12 cellular contexts compared by ENCODE assay signal in the genomic region with DNA sequence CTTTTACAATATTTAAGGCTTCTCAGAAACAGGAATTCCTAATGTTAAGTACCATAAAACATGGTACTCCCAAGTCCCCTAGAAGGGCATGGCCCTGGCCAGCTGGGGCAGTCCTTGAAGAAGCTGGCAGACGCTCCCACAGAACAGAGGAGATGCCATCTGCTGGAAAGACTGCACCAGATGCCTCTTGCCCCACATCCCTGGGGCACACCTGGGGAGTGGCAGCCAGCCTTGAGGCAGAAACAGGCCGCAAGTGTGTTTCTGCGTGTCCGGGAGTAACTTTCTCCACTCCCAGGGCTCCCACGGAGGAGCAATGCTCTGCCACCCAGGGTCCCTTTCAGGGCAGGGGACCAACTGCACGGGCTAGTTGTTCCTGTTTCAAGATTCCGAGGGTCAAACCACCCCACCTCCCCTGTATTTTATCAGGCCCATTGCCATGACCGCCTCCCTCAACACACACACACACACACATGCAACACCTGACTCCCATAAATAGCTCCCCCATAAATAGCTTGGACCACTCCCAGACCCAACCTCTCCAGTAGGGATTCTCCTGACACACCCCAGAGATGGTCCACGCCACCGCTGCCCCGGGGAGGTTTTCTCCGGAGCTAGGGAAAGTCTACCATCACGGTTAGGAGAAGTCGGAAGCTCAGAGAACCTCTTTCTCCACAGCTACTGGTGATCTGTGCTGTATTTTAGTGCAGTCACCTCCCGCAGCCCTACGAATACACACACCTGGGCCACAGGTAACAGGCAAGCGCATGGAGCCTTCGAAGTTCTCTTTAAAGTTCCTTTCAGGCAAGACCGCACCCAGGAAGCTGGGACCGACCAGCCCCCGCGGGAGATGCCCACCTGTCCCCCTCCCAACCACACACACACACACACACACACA. TPM values are rescaled to one million over a fixed set of nuclear protein-coding genes. Genes with fewer than 3 reads are reported as not detected.
DNase-seq lines count a peak whose midpoint lies in the region; ATAC-seq and TF ChIP-seq lines count a peak whose summit lies in the region.
"Had no signal": no experiment of that assay in that cellular context is flagged by ENCODE, and none has a peak within 500 bp of the region (broad histone marks: within the 10 kb centered on the region; RNA-seq: fewer than 3 reads in every experiment).

No MANE protein-coding gene starts in this region.

- CTCF ChIA-PET in Panc1 (lab: Charles Lee), result interaction anchor here (1.9 kb wide), 1 partner anchor 177 kb away, joined by 7 read pairs; no protein-coding TSS in a partner anchor

- TF ChIP-seq POLR2A in gastrocnemius medialis (IDR thresholded peaks at IDR 0.05), result no peak

- H3K27me3 Mint-ChIP-seq in activated naive CD8-positive, alpha-beta T cell treated with anti-CD3 and anti-CD28 coated beads for 36 hours, result peaks cover 27% of the 10 kb centered on the region

- TF ChIP-seq CTCF in GM06990 (IDR thresholded peaks at IDR 0.05; ENCODE audit: insufficient read depth, low read length, poor library complexity, severe bottlenecking), result no peak
- no peak for TF ChIP-seq CTCF in Panc1 (IDR thresholded peaks at IDR 0.05)
- no peak for TF ChIP-seq CTCF in gastrocnemius medialis (IDR thresholded peaks at IDR 0.05 in 4 of 5, conservative IDR thresholded peaks at IDR 0.05 in 1 of 5)

- no peaks in the 10 kb centered on the region for H3K4me1 Mint-ChIP-seq in activated naive CD8-positive, alpha-beta T cell treated with anti-CD3 and anti-CD28 coated beads for 36 hours
- H3K4me1 Mint-ChIP-seq: activated B cell treated with CpG ODN at 0.5 μM for 24 hours; central memory CD8-positive, alpha-beta T cell had no signal

- no peak overlapping the region for H3K27ac Mint-ChIP-seq in activated naive CD8-positive, alpha-beta T cell treated with anti-CD3 and anti-CD28 coated beads for 36 hours
- H3K27ac Mint-ChIP-seq: activated B cell treated with CpG ODN at 0.5 μM for 24 hours had no signal

- H3K9me3 Mint-ChIP-seq in activated naive CD8-positive, alpha-beta T cell treated with anti-CD3 and anti-CD28 coated beads for 36 hours, result no peaks in the 10 kb centered on the region
- H3K9me3 Mint-ChIP-seq: activated B cell treated with CpG ODN at 0.5 μM for 24 hours; central memory CD8-positive, alpha-beta T cell had no signal

- H3K27ac ChIP-seq in Panc1 (ENCODE audit: low read length) (no peak overlapping the region), gastrocnemius medialis (peak overlapping the region in 2 of 4 donors; percentile 57 to 75)
- H3K27ac ChIP-seq: neutrophil had no signal

- DNase-seq in GM06990 (ENCODE audit: extremely low read depth, insufficient read length), result peak; percentile 3
- no peak for DNase-seq in Panc1 (ENCODE audit: low read depth, low spot score)
- DNase-seq in globus pallidus (ENCODE audit: low spot score), result peak; percentile 66
- DNase-seq in gastrocnemius medialis, result peak in 1 of 2 donors; percentile 43
- DNase-seq in activated naive CD8-positive, alpha-beta T cell treated with anti-CD3 and anti-CD28 coated beads for 36 hours, result no peak
- no peak for DNase-seq in AG20443 (ENCODE audit: low spot score)
- DNase-seq: activated B cell treated with CpG ODN at 0.5 μM for 24 hours, MM.1S had no signal

- H3K9me3 ChIP-seq in Panc1 (ENCODE audit: control insufficient read depth, insufficient read depth, low read depth, low read length), result no peaks in the 10 kb centered on the region
- no peaks in the 10 kb centered on the region for H3K9me3 ChIP-seq in gastrocnemius medialis
- H3K9me3 ChIP-seq: neutrophil had no signal

- intact Hi-C loops in Panc1 (cut with micrococcal nuclease; ENCODE audit: unreplicated experiment), result loop anchor here (2.0 to 5.0 kb wide), 3 partner anchors 155 to 695 kb away; no protein-coding TSS in a partner anchor
- intact Hi-C loops in gastrocnemius medialis (cut with DNase I; ENCODE audit: low total_unique reads), result loop anchor here (1.0 to 5.0 kb wide), 5 partner anchors 110 to 695 kb away; a partner anchor contains a TSS

- BruUV-seq in Panc1 (replicated peaks; lab: Mats Ljungman, UMichigan), result no TSS peak

- H3K4me1 ChIP-seq in Panc1 (ENCODE audit: control insufficient read depth, insufficient read depth, low read length), result no peaks in the 10 kb centered on the region
- H3K4me1 ChIP-seq in gastrocnemius medialis, result no peaks in the 10 kb centered on the region

- H3K36me3 ChIP-seq in GM06990 (ENCODE audit: control insufficient read depth, insufficient read depth, low read length) (no peaks in the 10 kb centered on the region), Panc1 (ENCODE audit: control insufficient read depth, insufficient read depth, low read length) (no peaks in the 10 kb centered on the region), gastrocnemius medialis (no peaks in the 10 kb centered on the region)
- H3K36me3 ChIP-seq: neutrophil had no signal

- H3K27me3 ChIP-seq in GM06990 (replicated peaks; ENCODE audit: control insufficient read depth, insufficient read depth, low read length) (no peaks in the 10 kb centered on the region; the same call in 1 of the 2 replicates), Panc1 (ENCODE audit: control insufficient read depth, insufficient read depth, low read length) (peaks cover 2% of the 10 kb centered on the region; the same call in 1 of the 2 replicates), gastrocnemius medialis (no peaks in the 10 kb centered on the region)

- in situ Hi-C loops in Panc1 (cut with HindIII; ENCODE audit: low pct_unique_long_range_greater_than_20kb, low sequenced_read_pairs) (no loop called here), gastrocnemius medialis (cut with MboI; ENCODE audit: low sequenced_read_pairs in 4 of 4) (loop anchor here in 2 of 4 donors (25.0 kb wide), 2 partner anchors 285 to 685 kb away; no protein-coding TSS in a partner anchor)

- POLR2A ChIA-PET in Panc1 (lab: Charles Lee), result interaction anchor here (0.5 kb wide), 1 partner anchor 859 kb away, joined by 5 read pairs; no protein-coding TSS in a partner anchor

- 0 out of 2 replicates have a peak, but pooled peaks have one; percentile 43 for ATAC-seq in Panc1
- ATAC-seq in gastrocnemius medialis, result peak; percentile 9 to 32
- no peak for ATAC-seq in HG03432 (IDR thresholded peaks at IDR 0.05; ENCODE audit: unreplicated experiment)
- no peak for ATAC-seq in GM18517 (IDR thresholded peaks at IDR 0.05; ENCODE audit: unreplicated experiment)

- no peak overlapping the region for H3K4me3 Mint-ChIP-seq in activated naive CD8-positive, alpha-beta T cell treated with anti-CD3 and anti-CD28 coated beads for 36 hours
- H3K4me3 Mint-ChIP-seq: activated B cell treated with CpG ODN at 0.5 μM for 24 hours; central memory CD8-positive, alpha-beta T cell had no signal

- H3K4me3 ChIP-seq in GM06990 (replicated peaks; ENCODE audit: low read depth, low read length), result no peak overlapping the region
- H3K4me3 ChIP-seq in Panc1 (ENCODE audit: low read depth in 2 of 2, low read length in 2 of 2), result peak overlapping the region in 1 of 2 experiments; percentile 29; a peak in 3 of 4 replicates
- H3K4me3 ChIP-seq in gastrocnemius medialis, result peak overlapping the region; percentile 16 to 64 (median 55)

- H3K36me3 Mint-ChIP-seq in activated naive CD8-positive, alpha-beta T cell treated with anti-CD3 and anti-CD28 coated beads for 36 hours, result no peaks in the 10 kb centered on the region

RNA-seq across cellular contexts. Expression of a gene that starts 1.5 kb away (rescaled TPM):
- total RNA-seq in Panc1 (2021; ENCODE audit: unreplicated experiment) (15.6 TPM), gastrocnemius medialis (10 to 100 TPM in 3 of 4 donors, 1 to 10 TPM in 1; 5.8 to 33.8 (median 25.3) TPM)
- polyA plus RNA-seq in Panc1 (2012; ENCODE audit: insufficient read length), result 11.3 TPM
- under 1 TPM in 1 of 2 experiments, not detected in 1; 0.12 TPM for total RNA-seq in activated naive CD8-positive, alpha-beta T cell treated with anti-CD3 and anti-CD28 coated beads for 36 hours
- total RNA-seq: activated B cell treated with CpG ODN at 0.5 μM for 24 hours had no signal

Comparison
In these comparisons a context has a peak if more than half of its experiments do, and no peak if none do; other contexts are left out.
1. DNase-seq: peak in GM06990 (single experiment) and globus pallidus (single experiment); none in Panc1 (single experiment), activated naive CD8-positive, alpha-beta T cell treated with anti-CD3 and anti-CD28 coated beads for 36 hours (single experiment) and AG20443 (single experiment).
2. ATAC-seq: peak in Panc1 (single experiment) and gastrocnemius medialis (2 of 2); none in HG03432 (single experiment) and GM18517 (single experiment).
3. RNA of a gene that starts 1.5 kb away (total RNA-seq): 5.8 to 33.8 TPM in gastrocnemius medialis and 15.6 TPM in Panc1 (single experiment); 0.12 TPM in activated naive CD8-positive, alpha-beta T cell treated with anti-CD3 and anti-CD28 coated beads for 36 hours; every median in the first group is over 4 times any median in the second.